ENCODE assay signal across 8 cellular contexts in the genomic region with DNA sequence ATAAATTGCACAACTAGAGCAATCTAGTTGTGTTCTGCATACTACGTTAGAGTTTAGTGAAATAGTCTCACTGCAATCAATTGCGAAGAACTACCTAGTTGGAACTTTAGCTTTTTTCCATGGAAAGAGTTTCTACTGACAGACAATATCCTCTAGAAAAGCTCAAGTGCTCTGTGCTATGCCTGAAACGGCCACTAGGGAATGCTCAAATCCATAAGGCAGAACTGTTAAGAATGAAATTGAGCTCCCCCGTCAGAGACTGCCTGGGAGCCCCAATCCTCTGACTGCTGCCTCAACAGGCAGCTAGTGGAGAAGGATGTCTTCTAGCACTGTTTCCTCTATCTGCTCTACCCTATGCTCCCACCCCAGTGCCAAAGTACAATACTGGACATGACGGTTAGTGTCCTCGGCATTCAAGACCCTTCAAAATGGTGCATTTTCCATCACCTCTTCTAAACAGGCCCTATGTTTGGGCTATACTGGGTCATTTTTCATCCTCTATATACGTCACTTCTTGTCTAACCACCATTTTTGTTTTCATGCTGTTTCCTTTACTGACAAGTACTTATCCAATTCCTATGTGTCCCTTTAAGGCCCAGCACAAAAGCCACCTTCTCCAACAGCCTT. TPM values are rescaled to one million over a fixed set of nuclear protein-coding genes. Genes with fewer than 3 reads are reported as not detected.
A peak's percentile ranks its signal among the peaks of the same experiment; 100 is the strongest.
DNase-seq lines count a peak whose midpoint lies in the region; ATAC-seq and TF ChIP-seq lines count a peak whose summit lies in the region.

No MANE protein-coding gene starts in this region.

- ATAC-seq in HG02973 (IDR thresholded peaks at IDR 0.05; ENCODE audit: unreplicated experiment) = peak; percentile 87

- no peak overlapping the region for H3K4me3 ChIP-seq in mesenchymal stem cell (ENCODE audit: insufficient read depth in 1 of 2, low read depth in 1 of 2, low read length in 2 of 2)

- no peak overlapping the region for H3K4me2 ChIP-seq in mesenchymal stem cell (ENCODE audit: low read length, poor library complexity, severe bottlenecking)

- H3K14ac ChIP-seq in mesenchymal stem cell (ENCODE audit: low read length in 2 of 2) = no peak overlapping the region

- peaks cover 0 to 25% of the 10 kb centered on the region in 2 experiments for H3K27me3 ChIP-seq in mesenchymal stem cell (ENCODE audit: control insufficient read depth in 1 of 2, insufficient read depth in 1 of 2, low read length in 2 of 2)

- H2BK12ac ChIP-seq in mesenchymal stem cell (ENCODE audit: low read length in 2 of 2) = no peak overlapping the region

- H3K23ac ChIP-seq in mesenchymal stem cell (ENCODE audit: low read length in 2 of 2) = no peak overlapping the region

- H3K36me3 ChIP-seq in mesenchymal stem cell (ENCODE audit: control insufficient read depth in 1 of 2, insufficient read depth in 2 of 2, low read depth in 1 of 2, low read length in 2 of 2) = no peaks in the 10 kb centered on the region

- no peak overlapping the region for H2AFZ ChIP-seq in mesenchymal stem cell (ENCODE audit: low read depth, low read length)

- H2BK120ac ChIP-seq in mesenchymal stem cell (ENCODE audit: low read depth, low read length) = no peak overlapping the region

- in situ Hi-C loops in GM13977 (cut with MboI; ENCODE audit: low pct_unique_long_range_greater_than_20kb, low sequenced_read_pairs, unreplicated experiment) = no loop called here

- no peaks in the 10 kb centered on the region for H3K4me1 ChIP-seq in mesenchymal stem cell (ENCODE audit: control insufficient read depth, insufficient read depth, low read depth, low read length)

- no peak overlapping the region for H2BK5ac ChIP-seq in mesenchymal stem cell (ENCODE audit: low read depth, low read length, poor library complexity, severe bottlenecking)

- no peak overlapping the region for H3K4ac ChIP-seq in mesenchymal stem cell (ENCODE audit: low read depth in 1 of 2, low read length in 2 of 2)

- H3K27ac ChIP-seq in 22Rv1 (no peak overlapping the region), mesenchymal stem cell (ENCODE audit: low read length, poor library complexity, severe bottlenecking) (no peak overlapping the region)

- no peak overlapping the region for H2BK15ac ChIP-seq in mesenchymal stem cell (ENCODE audit: low read depth, poor library complexity, severe bottlenecking)

- DNase-seq in GM13977 (ENCODE audit: low spot score) = peak; percentile 44
- peak; percentile 39 for DNase-seq in NCI-H2196 (lab: John Stamatoyannopoulos, UW; ENCODE audit: unreplicated experiment)
- peak; percentile 62 for DNase-seq in activated CD4-positive, alpha-beta T cell treated with anti-CD3 and anti-CD28 coated beads for 48 hours
- DNase-seq in ecto neural progenitor cell (ENCODE audit: low spot score) = peak; percentile 62
- peak; percentile 66 for DNase-seq in mesenchymal stem cell
- peak; percentile 6 to 20 for DNase-seq in stimulated activated CD8-positive, alpha-beta memory T cell treated with anti-CD3 and anti-CD28 coated beads, Interleukin-7, amount 100 ng/mL, for 48 hours (ENCODE audit: extremely low read depth in 1 of 2, low read depth in 1 of 2)

- no peaks in the 10 kb centered on the region for H3K79me1 ChIP-seq in mesenchymal stem cell (replicated peaks; ENCODE audit: low read length, poor library complexity, severe bottlenecking)

- H2AK5ac ChIP-seq in mesenchymal stem cell (ENCODE audit: low read length, severe bottlenecking) = no peak overlapping the region

- no peaks in the 10 kb centered on the region for H3K9me3 ChIP-seq in mesenchymal stem cell (ENCODE audit: control insufficient read depth, low read length)

- H3K9ac ChIP-seq in mesenchymal stem cell (ENCODE audit: low read length) = no peak overlapping the region

- H4K8ac ChIP-seq in mesenchymal stem cell (ENCODE audit: low read length) = no peak overlapping the region

- WGBS in mesenchymal stem cell = 56% methylated on average over 7 of the region's 7 CpGs

- TF ChIP-seq CTCF in 22Rv1 (IDR thresholded peaks at IDR 0.05) (peak; percentile 75), GM13977 (IDR thresholded peaks at IDR 0.05; ENCODE audit: extremely low read depth, insufficient read depth, missing control alignments) (peak; percentile 70)

- H3K18ac ChIP-seq in mesenchymal stem cell (ENCODE audit: low read depth in 1 of 2, low read length in 2 of 2) = no peak overlapping the region

- no peak overlapping the region for H4K91ac ChIP-seq in mesenchymal stem cell (ENCODE audit: low read length)

RNA-seq across cellular contexts. Expression of gene FRMD7, which starts 35.3 kb away (rescaled TPM):
- not detected for polyA plus RNA-seq in mesenchymal stem cell (2013, experiment 1 of 2)
- not detected for polyA plus RNA-seq in mesenchymal stem cell (2013, experiment 2 of 2)

Comparison
In these comparisons a context has a peak if more than half of its experiments do, and no peak if none do; other contexts are left out.
1. DNase-seq: peak in every context shown above with its lines; median percentile 66 in mesenchymal stem cell; 62 in activated CD4-positive, alpha-beta T cell treated with anti-CD3 and anti-CD28 coated beads for 48 hours; 62 in ecto neural progenitor cell; 44 in GM13977; 39 in NCI-H2196; 13 in stimulated activated CD8-positive, alpha-beta memory T cell treated with anti-CD3 and anti-CD28 coated beads, Interleukin-7, amount 100 ng/mL, for 48 hours.